Comparison of ENCODE assay signal across 17 cellular contexts in the genomic region with DNA sequence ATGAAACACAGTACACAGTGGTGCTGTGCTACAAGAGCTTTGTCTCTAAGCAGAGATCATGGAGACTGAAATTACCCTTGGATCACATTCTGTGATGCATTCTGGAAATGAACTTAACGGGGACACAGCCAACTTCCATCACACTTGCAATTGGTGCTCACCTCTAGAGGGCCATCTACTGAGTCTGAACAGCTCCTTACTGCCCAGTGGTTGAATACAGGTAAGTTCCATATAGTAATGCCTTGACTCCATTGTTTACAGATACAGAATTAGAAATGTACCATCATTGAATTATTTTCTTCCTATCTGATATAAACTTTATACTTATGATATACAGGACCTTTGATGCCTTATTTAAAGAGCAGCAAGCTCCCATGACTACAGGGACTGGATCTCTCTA.
A peak's percentile ranks its signal among the peaks of the same experiment; 100 is the strongest.
DNase-seq lines count a peak whose midpoint lies in the region; TF ChIP-seq lines count a peak whose summit lies in the region.
"Had no signal": no experiment of that assay in that cellular context is flagged by ENCODE, and none has a peak within 500 bp of the region (broad histone marks: within the 10 kb centered on the region; RNA-seq: fewer than 3 reads in every experiment).

No MANE protein-coding gene starts in this region.

- no peaks in the 10 kb centered on the region for H3K9me3 ChIP-seq in HEK293 (ENCODE audit: control insufficient read depth, insufficient read depth, low read depth, low read length)
- 0 out of 2 replicates have a peak, but pooled peaks cover 3% of the 10 kb centered on the region for H3K9me3 ChIP-seq in OCI-LY1 (ENCODE audit: low read length)
- H3K9me3 ChIP-seq: suprapubic skin had no signal

- H3K4me1 ChIP-seq in HEK293 (ENCODE audit: control insufficient read depth, insufficient read depth, low read length) (no peaks in the 10 kb centered on the region), OCI-LY1 (ENCODE audit: insufficient read depth, low read length, severe bottlenecking) (peaks cover 14% of the 10 kb centered on the region)
- H3K4me1 ChIP-seq: suprapubic skin had no signal

- TF ChIP-seq CTCF in GM12872 (IDR thresholded peaks at IDR 0.05; ENCODE audit: insufficient read depth, low read depth, low read length), result peak; percentile 40; the same call in 2 of the 3 replicates
- no peak for TF ChIP-seq CTCF in HEK293 (tag by site-specific recombination; IDR thresholded peaks at IDR 0.05)
- TF ChIP-seq CTCF in OCI-LY1 (IDR thresholded peaks at IDR 0.05; ENCODE audit: low read length), result peak; percentile 56

- H3K27ac ChIP-seq in HEK293 (ENCODE audit: extremely low read depth, low read depth, low read length) (no peak overlapping the region), OCI-LY1 (ENCODE audit: low read depth, low read length, poor library complexity, severe bottlenecking) (no peak overlapping the region)
- H3K27ac ChIP-seq: suprapubic skin had no signal

- H3F3A ChIP-seq in OCI-LY1 (ENCODE audit: insufficient read depth, low read length), result peaks cover 3% of the 10 kb centered on the region; the same call in 1 of the 2 replicates

- H4K20me1 ChIP-seq in OCI-LY1 (ENCODE audit: insufficient read depth, low read length), result no peaks in the 10 kb centered on the region

- POLR2A ChIA-PET in HEK293 (lab: Yijun Ruan, JAX), result no interaction called here

- no peak overlapping the region for H2AFZ ChIP-seq in OCI-LY1 (ENCODE audit: low read length)

- no peak overlapping the region for H3K4me2 ChIP-seq in OCI-LY1 (ENCODE audit: low read length)

- H3K27me3 ChIP-seq in OCI-LY1 (ENCODE audit: insufficient read depth, low read length), result no peaks in the 10 kb centered on the region
- H3K27me3 ChIP-seq: suprapubic skin had no signal

- CTCF ChIA-PET in HEK293 (lab: Yijun Ruan, JAX), result no interaction called here

- no peak overlapping the region for H3K4me3 ChIP-seq in HEK293 (ENCODE audit: low read depth, low read length)
- H3K4me3 ChIP-seq in OCI-LY1 (ENCODE audit: low read depth, low read length, poor library complexity, severe bottlenecking), result no peak overlapping the region
- H3K4me3 ChIP-seq: suprapubic skin had no signal

- no peaks in the 10 kb centered on the region for H3K79me2 ChIP-seq in OCI-LY1 (ENCODE audit: insufficient read depth, low read length)

- no peaks in the 10 kb centered on the region for H3K9me2 ChIP-seq in OCI-LY1 (ENCODE audit: low read depth, low read length)

- H3K36me3 ChIP-seq in HEK293 (ENCODE audit: control insufficient read depth in 2 of 2, insufficient read depth in 1 of 2, low read length in 2 of 2) (no peaks in the 10 kb centered on the region), OCI-LY1 (ENCODE audit: insufficient read depth, low read length) (no peaks in the 10 kb centered on the region; the same call in 1 of the 2 replicates)
- H3K36me3 ChIP-seq: suprapubic skin had no signal

- peak; percentile 12 for DNase-seq in iPS DF 19.7 (ENCODE audit: low read depth, low spot score)
- DNase-seq in activated naive CD4-positive, alpha-beta T cell treated with anti-CD3 and anti-CD28 coated beads, Interleukin-2, amount 50 U/mL, for 16 hours, result no peak
- DNase-seq in D341Med (ENCODE audit: low spot score), result no peak
- DNase-seq in anterior cingulate cortex (lab: John Stamatoyannopoulos, UW), result no peak
- no peak for DNase-seq in RKO (ENCODE audit: low spot score)
- DNase-seq: activated CD4-positive, alpha-beta memory T cell treated with anti-CD3 and anti-CD28 coated beads for 36 hours; CD4-positive, CD25-positive, alpha-beta regulatory T cell; effector memory CD4-positive, alpha-beta T cell; H7; NCI-H187; nephron progenitor cell; small intestine; T-helper 17 cell had no signal

- H3K9ac ChIP-seq in OCI-LY1 (ENCODE audit: low read length), result no peak overlapping the region

TF ChIP-seq in HEK293, 187 proteins besides CTCF, POLR2A, EP300 and RAD21:
- TF ChIP-seq, protein P1, sequence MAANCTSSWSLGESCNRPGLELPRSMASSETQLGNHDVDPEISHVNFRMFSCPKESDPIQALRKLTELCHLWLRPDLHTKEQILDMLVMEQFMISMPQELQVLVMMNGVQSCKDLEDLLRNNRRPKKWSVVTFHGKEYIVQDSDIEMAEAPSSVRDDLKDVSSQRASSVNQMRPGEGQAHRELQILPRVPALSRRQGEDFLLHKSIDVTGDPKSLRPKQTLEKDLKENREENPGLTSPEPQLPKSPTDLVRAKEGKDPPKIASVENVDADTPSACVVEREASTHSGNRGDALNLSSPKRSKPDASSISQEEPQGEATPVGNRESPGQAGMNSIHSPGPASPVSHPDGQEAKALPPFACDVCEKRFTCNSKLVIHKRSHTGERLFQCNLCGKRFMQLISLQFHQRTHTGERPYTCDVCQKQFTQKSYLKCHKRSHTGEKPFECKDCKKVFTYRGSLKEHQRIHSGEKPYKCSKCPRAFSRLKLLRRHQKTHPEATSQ (tag by site-specific recombination; IDR thresholded peaks at IDR 0.05), result no peak
- TF ChIP-seq ZNF76 (tag by site-specific recombination; IDR thresholded peaks at IDR 0.05; ENCODE audit: borderline replicate concordance, low read depth) (no peak), ZFP69B (tag by site-specific recombination; IDR thresholded peaks at IDR 0.05) (no peak), ZNF157 (tag by site-specific recombination; IDR thresholded peaks at IDR 0.05) (no peak), ZNF791 (tag by site-specific recombination; IDR thresholded peaks at IDR 0.05) (no peak), TRIM28 (IDR thresholded peaks at IDR 0.05; ENCODE audit: borderline replicate concordance, low read length) (0 out of 2 replicates have a peak, but pooled peaks have one; percentile 61), ZNF350 (tag by site-specific recombination; IDR thresholded peaks at IDR 0.05) (no peak), ZNF626 (tag by site-specific recombination; IDR thresholded peaks at IDR 0.05) (no peak)
- TF ChIP-seq, protein P2, sequence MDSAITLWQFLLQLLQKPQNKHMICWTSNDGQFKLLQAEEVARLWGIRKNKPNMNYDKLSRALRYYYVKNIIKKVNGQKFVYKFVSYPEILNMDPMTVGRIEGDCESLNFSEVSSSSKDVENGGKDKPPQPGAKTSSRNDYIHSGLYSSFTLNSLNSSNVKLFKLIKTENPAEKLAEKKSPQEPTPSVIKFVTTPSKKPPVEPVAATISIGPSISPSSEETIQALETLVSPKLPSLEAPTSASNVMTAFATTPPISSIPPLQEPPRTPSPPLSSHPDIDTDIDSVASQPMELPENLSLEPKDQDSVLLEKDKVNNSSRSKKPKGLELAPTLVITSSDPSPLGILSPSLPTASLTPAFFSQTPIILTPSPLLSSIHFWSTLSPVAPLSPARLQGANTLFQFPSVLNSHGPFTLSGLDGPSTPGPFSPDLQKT (IDR thresholded peaks at IDR 0.05; ENCODE audit: borderline replicate concordance, low read depth, low read length), result 0 out of 2 replicates have a peak, but pooled peaks have one; percentile 12
